In genomic region chr15:58999694-59000093, GRCh38 we compare ENCODE assay signal across 16 cellular contexts.
"Had no signal": no experiment of that assay in that cellular context is flagged by ENCODE, and none has a peak within 500 bp of the region (broad histone marks: within the 10 kb centered on the region; RNA-seq: fewer than 3 reads in every experiment).

No MANE protein-coding gene starts in this region.

- H3K4me1 ChIP-seq: body of pancreas had no signal

- H3K27ac ChIP-seq: body of pancreas, suprapubic skin had no signal

- H3K27ac Mint-ChIP-seq: activated CD4-positive, alpha-beta T cell treated with anti-CD3 and anti-CD28 coated beads for 36 hours; activated naive CD8-positive, alpha-beta T cell treated with anti-CD3 and anti-CD28 coated beads, Interleukin-2, amount 10 ng/mL, durations not matched to agents 7 days and 5 days; natural killer cell treated with Interleukin-12 subunit alpha and Interleukin-12 subunit beta and Interleukin-15 and Interleukin-18, amount 100 ng/mL, for 72 hours; stimulated activated naive CD8-positive, alpha-beta T cell treated with anti-CD3 and anti-CD28 coated beads, Interleukin-15, amount 100 ng/mL, for 72 hours; type B pancreatic cell had no signal

- H3K9me3 Mint-ChIP-seq: activated naive CD8-positive, alpha-beta T cell treated with anti-CD3 and anti-CD28 coated beads, Interleukin-2, amount 10 ng/mL, durations not matched to agents 7 days and 5 days; immature natural killer cell; natural killer cell treated with Interleukin-12 subunit alpha and Interleukin-12 subunit beta and Interleukin-15 and Interleukin-18, amount 100 ng/mL, for 72 hours; stimulated activated naive CD8-positive, alpha-beta T cell treated with anti-CD3 and anti-CD28 coated beads, Interleukin-15, amount 100 ng/mL, for 72 hours; type B pancreatic cell had no signal

- H3K27me3 ChIP-seq: body of pancreas, suprapubic skin had no signal

- ATAC-seq: activated CD4-positive, alpha-beta T cell treated with anti-CD3 and anti-CD28 coated beads for 36 hours; body of pancreas; natural killer cell treated with Interleukin-12 subunit alpha and Interleukin-12 subunit beta and Interleukin-15 and Interleukin-18, amount 100 ng/mL, for 72 hours; stimulated activated naive CD8-positive, alpha-beta T cell treated with anti-CD3 and anti-CD28 coated beads, Interleukin-15, amount 100 ng/mL, for 72 hours had no signal

- DNase-seq: activated CD4-positive, alpha-beta T cell treated with anti-CD3 and anti-CD28 coated beads for 36 hours; activated CD4-positive, alpha-beta T cell treated with anti-CD3 and anti-CD28 coated beads, Interleukin-2, amount 50 U/mL, for 48 hours; activated naive CD8-positive, alpha-beta T cell treated with anti-CD3 and anti-CD28 coated beads, Interleukin-2, amount 10 ng/mL, durations not matched to agents 7 days and 5 days; amygdala; body of pancreas; immature natural killer cell; mesendoderm; nucleus accumbens; retina; stimulated activated CD4-positive, alpha-beta T cell treated with anti-CD3 and anti-CD28 coated beads, Interleukin-1b, Interleukin-23, amount 100 ng/mL, for 48 hours; stimulated activated CD8-positive, alpha-beta memory T cell treated with anti-CD3 and anti-CD28 coated beads, Interleukin-4, amount 100 ng/mL, for 48 hours; stimulated activated naive CD8-positive, alpha-beta T cell treated with anti-CD3 and anti-CD28 coated beads, Interleukin-15, amount 100 ng/mL, for 72 hours had no signal

- FAIRE-seq: TTC549 had no signal

- H3K4me3 ChIP-seq: body of pancreas, suprapubic skin had no signal

- H3K9me3 ChIP-seq: body of pancreas, suprapubic skin had no signal

- H3K4me3 Mint-ChIP-seq: activated CD4-positive, alpha-beta T cell treated with anti-CD3 and anti-CD28 coated beads for 36 hours; activated naive CD8-positive, alpha-beta T cell treated with anti-CD3 and anti-CD28 coated beads, Interleukin-2, amount 10 ng/mL, durations not matched to agents 7 days and 5 days; immature natural killer cell; natural killer cell treated with Interleukin-12 subunit alpha and Interleukin-12 subunit beta and Interleukin-15 and Interleukin-18, amount 100 ng/mL, for 72 hours; stimulated activated naive CD8-positive, alpha-beta T cell treated with anti-CD3 and anti-CD28 coated beads, Interleukin-15, amount 100 ng/mL, for 72 hours; type B pancreatic cell had no signal

- H3K27me3 Mint-ChIP-seq: activated CD4-positive, alpha-beta T cell treated with anti-CD3 and anti-CD28 coated beads for 36 hours; activated naive CD8-positive, alpha-beta T cell treated with anti-CD3 and anti-CD28 coated beads, Interleukin-2, amount 10 ng/mL, durations not matched to agents 7 days and 5 days; natural killer cell treated with Interleukin-12 subunit alpha and Interleukin-12 subunit beta and Interleukin-15 and Interleukin-18, amount 100 ng/mL, for 72 hours; stimulated activated naive CD8-positive, alpha-beta T cell treated with anti-CD3 and anti-CD28 coated beads, Interleukin-15, amount 100 ng/mL, for 72 hours; type B pancreatic cell had no signal
